Comparison of ENCODE assay signal across 18 cellular contexts in the genomic region with DNA sequence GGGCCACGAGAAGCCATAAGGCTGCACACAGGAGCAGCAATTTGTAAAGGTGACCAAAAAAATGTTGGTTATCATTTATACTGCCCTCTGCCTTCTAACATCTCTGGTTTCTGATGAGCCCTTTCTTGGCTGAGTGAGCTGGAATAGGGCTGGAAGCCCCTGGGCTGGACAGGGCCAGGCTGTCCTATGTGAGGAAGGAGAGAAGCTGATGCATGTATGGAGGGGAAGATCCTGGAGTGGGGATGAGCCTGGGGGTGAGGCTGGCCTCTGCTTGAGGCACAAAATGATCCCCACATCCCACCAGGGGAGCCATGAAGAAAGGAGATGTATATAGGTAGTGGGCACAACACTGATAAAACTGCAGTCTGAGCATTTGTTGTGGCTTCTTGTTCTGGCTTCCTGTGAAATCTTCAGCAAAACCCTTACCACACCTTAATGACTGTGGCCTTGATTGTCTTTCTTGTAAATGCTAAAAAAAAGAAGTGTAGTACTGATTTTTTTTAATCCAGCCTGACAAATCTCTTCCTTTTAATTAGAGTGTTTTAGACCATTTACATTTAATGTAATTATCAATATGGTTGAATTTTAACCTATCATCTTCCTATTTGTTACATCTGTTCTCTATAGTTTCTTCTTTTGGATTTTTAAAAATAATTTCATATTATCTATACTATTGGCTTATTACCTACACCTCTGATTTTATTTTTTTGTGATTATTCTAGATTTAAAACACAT. TPM values are rescaled to one million over a fixed set of nuclear protein-coding genes. Genes with fewer than 3 reads are reported as not detected.
DNase-seq lines count a peak whose midpoint lies in the region; ATAC-seq, FAIRE-seq and TF ChIP-seq lines count a peak whose summit lies in the region.
"Had no signal": no experiment of that assay in that cellular context is flagged by ENCODE, and none has a peak within 500 bp of the region (broad histone marks: within the 10 kb centered on the region; RNA-seq: fewer than 3 reads in every experiment).

No MANE protein-coding gene starts in this region.

- CTCF ChIA-PET in T-cell (lab: Charles Lee): no interaction called here

- no peak for ATAC-seq in T-cell (replicated peaks in 1 of 4)
- ATAC-seq: GM23338 had no signal

- POLR2A ChIA-PET in T-cell (lab: Charles Lee): no interaction called here

- no peak for TF ChIP-seq CTCF in osteocyte (IDR thresholded peaks at IDR 0.05)

- H3K9me3 Mint-ChIP-seq in T-cell (peaks cover 4 to 22% (median 14%) of the 10 kb centered on the region in 3 donors), osteocyte (ENCODE audit: unreplicated experiment) (peaks cover 25% of the 10 kb centered on the region), immature natural killer cell (peaks cover 4 to 28% (median 19%) of the 10 kb centered on the region in 6 donors)

- peak; percentile 47 for FAIRE-seq in A204.1 (lab: Jason Lieb, UNC)
- FAIRE-seq: GM19239 had no signal

- peaks cover 5% of the 10 kb centered on the region for H3K36me3 Mint-ChIP-seq in T-cell
- peaks cover 11% of the 10 kb centered on the region for H3K36me3 Mint-ChIP-seq in osteocyte (ENCODE audit: unreplicated experiment)
- peaks cover 0 to 5% (median 3%) of the 10 kb centered on the region in 3 donors for H3K36me3 Mint-ChIP-seq in immature natural killer cell

- H3K4me1 Mint-ChIP-seq in T-cell (peaks cover 23 to 42% (median 31%) of the 10 kb centered on the region in 3 donors), osteocyte (ENCODE audit: unreplicated experiment) (peaks cover 16% of the 10 kb centered on the region), immature natural killer cell (peaks cover 0 to 2% of the 10 kb centered on the region in 2 donors)

- H3K4me3 Mint-ChIP-seq in T-cell (no peak overlapping the region), osteocyte (ENCODE audit: unreplicated experiment) (no peak overlapping the region), immature natural killer cell (no peak overlapping the region)
- H3K4me3 Mint-ChIP-seq: GM23338 had no signal

- peaks cover 9 to 28% of the 10 kb centered on the region in 2 donors for H3K27me3 Mint-ChIP-seq in T-cell
- peaks cover 32% of the 10 kb centered on the region for H3K27me3 Mint-ChIP-seq in osteocyte (ENCODE audit: unreplicated experiment)
- H3K27me3 Mint-ChIP-seq in immature natural killer cell (ENCODE audit: low read depth in 3 of 3): peaks cover 2 to 13% (median 9%) of the 10 kb centered on the region in 3 donors

- H3K27ac Mint-ChIP-seq in T-cell: peak overlapping the region; percentile 18 to 55
- H3K27ac Mint-ChIP-seq in osteocyte (ENCODE audit: unreplicated experiment): no peak overlapping the region
- no peak overlapping the region for H3K27ac Mint-ChIP-seq in immature natural killer cell
- H3K27ac Mint-ChIP-seq: GM23338 had no signal

- DNase-seq in 8988T: peak; percentile 2
- DNase-seq in T-cell: peak in 1 of 34 experiments; percentile 0
- DNase-seq in osteocyte (ENCODE audit: extremely low spot score, unreplicated experiment): peak; percentile 54
- DNase-seq in NCI-H187 (lab: John Stamatoyannopoulos, UW): no peak
- no peak for DNase-seq in immature natural killer cell
- no peak for DNase-seq in NCI-H2171 treated with DMSO at 0.1 percent for 48 hours (lab: John Stamatoyannopoulos, UW)
- DNase-seq: COR-L47, DMS 273 treated with DMSO at 0.1 percent for 48 hours, DND-41, GF-D8, NCI-H1105, NCI-H510A treated with DMSO at 0.1 percent for 48 hours, NCI-H82, OCI-M1, Right ventricle myocardium superior had no signal

RNA-seq across cellular contexts. Expression of gene SNED1, which starts 5.6 kb away (rescaled TPM):
- total RNA-seq in T-cell (10 to 100 TPM; 37.7 to 82.5 (median 69.4) TPM), osteocyte (17.6 and 19.4 TPM in 2 replicates)
- under 1 TPM in 2 of 3 donors, not detected in 1; 0.24 to 0.56 TPM for polyA plus RNA-seq in immature natural killer cell

Comparison
In these comparisons a context has a peak if more than half of its experiments do, and no peak if none do; other contexts are left out.
1. DNase-seq: peak in 8988T (single experiment) and osteocyte (single experiment); none in NCI-H187 (0 of 2), immature natural killer cell (0 of 3) and NCI-H2171 treated with DMSO at 0.1 percent for 48 hours (single experiment).
2. H3K27ac Mint-ChIP-seq: peak in T-cell (2 of 2); none in osteocyte (single experiment) and immature natural killer cell (0 of 6).